Comparison of ENCODE assay signal across 35 cellular contexts in the genomic region with DNA sequence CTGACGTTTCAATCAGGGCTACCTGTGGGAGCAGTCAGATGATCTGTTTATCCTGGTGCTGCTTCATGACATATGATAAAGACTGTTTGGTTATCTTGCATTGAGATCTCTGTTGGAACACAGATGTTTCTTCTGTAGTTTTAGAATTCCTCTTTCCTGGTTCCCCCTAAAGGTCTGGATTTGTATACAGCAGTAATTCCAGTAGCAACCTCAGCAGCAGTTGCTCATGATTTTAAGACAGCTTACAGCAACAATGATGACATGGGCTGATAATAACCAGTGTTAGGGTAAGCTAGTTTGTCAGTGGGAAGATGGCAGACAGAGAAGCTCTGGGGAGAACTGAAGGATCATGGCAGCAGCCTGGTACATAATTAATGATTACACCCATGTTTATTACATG.
"Had no signal": no experiment of that assay in that cellular context is flagged by ENCODE, and none has a peak within 500 bp of the region (broad histone marks: within the 10 kb centered on the region; RNA-seq: fewer than 3 reads in every experiment).

No MANE protein-coding gene starts in this region.

- H3K4me3 Mint-ChIP-seq: activated B cell treated with CpG ODN at 0.5 μM for 24 hours; activated CD8-positive, alpha-beta T cell treated with anti-CD3 and anti-CD28 coated beads for 36 hours; activated naive CD4-positive, alpha-beta T cell treated with anti-CD3 and anti-CD28 coated beads for 36 hours; activated naive CD4-positive, alpha-beta T cell treated with anti-CD3 and anti-CD28 coated beads, Interleukin-2, amount 50 U/mL, for 24 hours; activated naive CD8-positive, alpha-beta T cell treated with anti-CD3 and anti-CD28 coated beads for 36 hours; activated naive CD8-positive, alpha-beta T cell treated with anti-CD3 and anti-CD28 coated beads, Interleukin-2, amount 50 U/mL, for 24 hours; activated T-cell treated with anti-CD3 and anti-CD28 coated beads, Interleukin-2, amount 50 U/mL, for 4 hours; activated T-helper 1 cell treated with anti-CD3 and anti-CD28 coated beads, Interleukin-12 subunit alpha, Interleukin-12 subunit beta, Interleukin-2, Interleukin-4 antibody, amounts not matched to agents 30 ng/mL and 10 ng/mL and 1 ng/mL, durations not matched to agents 14 hours and 24 hours and 36 hours; brain; T-helper 17 cell; T-helper 2 cell treated with Interferon-gamma antibody and Interleukin-4, amounts not matched to agents 5 μg/mL and 100 μg/mL, for 36 hours had no signal

- H3K36me3 ChIP-seq: adrenal gland, ascending aorta, breast epithelium, cardiac muscle cell, colonic mucosa, esophagus squamous epithelium, WERI-Rb-1 had no signal

- H3K27ac ChIP-seq: adrenal gland, ascending aorta, breast epithelium, cardiac muscle cell, colonic mucosa, epithelial cell of prostate, esophagus squamous epithelium, WERI-Rb-1 had no signal

- H3K27me3 Mint-ChIP-seq: activated B cell treated with CpG ODN at 0.5 μM for 24 hours; activated CD8-positive, alpha-beta T cell treated with anti-CD3 and anti-CD28 coated beads for 36 hours; activated naive CD4-positive, alpha-beta T cell treated with anti-CD3 and anti-CD28 coated beads, Interleukin-2, amount 50 U/mL, for 24 hours; activated naive CD8-positive, alpha-beta T cell treated with anti-CD3 and anti-CD28 coated beads for 36 hours; activated naive CD8-positive, alpha-beta T cell treated with anti-CD3 and anti-CD28 coated beads, Interleukin-2, amount 50 U/mL, for 24 hours; brain; T-helper 17 cell had no signal

- H3K4me1 Mint-ChIP-seq: activated B cell treated with CpG ODN at 0.5 μM for 24 hours; activated naive CD4-positive, alpha-beta T cell treated with anti-CD3 and anti-CD28 coated beads, Interleukin-2, amount 50 U/mL, for 24 hours; activated naive CD8-positive, alpha-beta T cell treated with anti-CD3 and anti-CD28 coated beads for 36 hours; activated naive CD8-positive, alpha-beta T cell treated with anti-CD3 and anti-CD28 coated beads, Interleukin-2, amount 50 U/mL, for 24 hours; T-helper 17 cell had no signal

- H3K9me3 Mint-ChIP-seq: activated T-helper 1 cell treated with anti-CD3 and anti-CD28 coated beads, Interleukin-12 subunit alpha, Interleukin-12 subunit beta, Interleukin-2, Interleukin-4 antibody, amounts not matched to agents 30 ng/mL and 10 ng/mL and 1 ng/mL, durations not matched to agents 14 hours and 24 hours and 36 hours; T-helper 2 cell treated with Interferon-gamma antibody and Interleukin-4, amounts not matched to agents 5 μg/mL and 100 μg/mL, for 36 hours had no signal

- FAIRE-seq: endometrium, endothelial cell of umbilical vein, frontal cortex had no signal

- H3K27me3 ChIP-seq: adrenal gland, ascending aorta, breast epithelium, cardiac muscle cell, colonic mucosa, esophagus squamous epithelium had no signal

- H3K9me3 ChIP-seq: adrenal gland, ascending aorta, breast epithelium, colonic mucosa, esophagus squamous epithelium had no signal

- H3K4me3 ChIP-seq: adrenal gland, ascending aorta, breast epithelium, cardiac muscle cell, colonic mucosa, esophagus squamous epithelium had no signal

- H3K27ac Mint-ChIP-seq: activated B cell treated with CpG ODN at 0.5 μM for 24 hours; activated CD8-positive, alpha-beta T cell treated with anti-CD3 and anti-CD28 coated beads for 36 hours; activated naive CD4-positive, alpha-beta T cell treated with anti-CD3 and anti-CD28 coated beads for 36 hours; activated naive CD4-positive, alpha-beta T cell treated with anti-CD3 and anti-CD28 coated beads, Interleukin-2, amount 50 U/mL, for 24 hours; activated naive CD8-positive, alpha-beta T cell treated with anti-CD3 and anti-CD28 coated beads for 36 hours; activated naive CD8-positive, alpha-beta T cell treated with anti-CD3 and anti-CD28 coated beads, Interleukin-2, amount 50 U/mL, for 24 hours; activated T-helper 1 cell treated with anti-CD3 and anti-CD28 coated beads, Interleukin-12 subunit alpha, Interleukin-12 subunit beta, Interleukin-2, Interleukin-4 antibody, amounts not matched to agents 30 ng/mL and 10 ng/mL and 1 ng/mL, durations not matched to agents 14 hours and 24 hours and 36 hours; activated T-helper 2 cell treated with anti-CD3 and anti-CD28 coated beads, Interferon-gamma antibody, Interleukin-2, Interleukin-4, amounts not matched to agents 10 μg/mL and 5 μg/mL and 100 μg/mL, durations not matched to agents 14 hours and 24 hours and 36 hours; T-helper 17 cell; T-helper 2 cell treated with Interferon-gamma antibody and Interleukin-4, amounts not matched to agents 5 μg/mL and 100 μg/mL, for 36 hours had no signal

- H3K36me3 Mint-ChIP-seq: activated naive CD4-positive, alpha-beta T cell treated with anti-CD3 and anti-CD28 coated beads, Interleukin-2, amount 50 U/mL, for 24 hours; activated naive CD8-positive, alpha-beta T cell treated with anti-CD3 and anti-CD28 coated beads for 36 hours; brain had no signal

- ATAC-seq: activated CD4-positive, CD25-positive, alpha-beta regulatory T cell treated with anti-CD3 and anti-CD28 coated beads, Interleukin-2, amount 50 U/mL, for 24 hours; activated CD8-positive, alpha-beta T cell treated with anti-CD3 and anti-CD28 coated beads for 36 hours; activated naive CD8-positive, alpha-beta T cell treated with anti-CD3 and anti-CD28 coated beads, Interleukin-2, amount 50 U/mL, for 24 hours; activated T-cell treated with anti-CD3 and anti-CD28 coated beads, Interleukin-2, amount 50 U/mL, for 4 hours; T-helper 17 cell had no signal

- DNase-seq: activated B cell treated with CpG ODN at 0.5 μM for 24 hours; activated CD4-positive, alpha-beta T cell treated with anti-CD3 and anti-CD28 coated beads for 48 hours; activated CD4-positive, alpha-beta T cell treated with anti-CD3 and anti-CD28 coated beads, Interleukin-2, amount 50 U/mL, for 1 hour; activated CD4-positive, alpha-beta T cell treated with anti-CD3 and anti-CD28 coated beads, Interleukin-2, amount 50 U/mL, for 48 hours; activated CD8-positive, alpha-beta memory T cell treated with anti-CD3 and anti-CD28 coated beads for 24 hours; activated CD8-positive, alpha-beta T cell treated with anti-CD3 and anti-CD28 coated beads for 36 hours; activated effector memory CD4-positive, alpha-beta T cell treated with anti-CD3 and anti-CD28 coated beads, Interleukin-2, amount 50 U/mL, for 16 hours; activated naive CD4-positive, alpha-beta T cell treated with anti-CD3 and anti-CD28 coated beads for 36 hours; activated naive CD8-positive, alpha-beta T cell treated with anti-CD3 and anti-CD28 coated beads for 36 hours; activated naive CD8-positive, alpha-beta T cell treated with anti-CD3 and anti-CD28 coated beads, Interleukin-2, amount 50 U/mL, for 24 hours; activated T-cell treated with anti-CD3 and anti-CD28 coated beads, Interleukin-2, amount 50 U/mL, for 4 hours; adrenal gland; central memory CD4-positive, alpha-beta T cell; cerebellar nuclear complex; colonic mucosa; effector CD8-positive, alpha-beta T cell; esophagus squamous epithelium; foreskin fibroblast; head of caudate nucleus; T-helper 17 cell; T1000; WERI-Rb-1 had no signal

- H3K4me1 ChIP-seq: adrenal gland, ascending aorta, breast epithelium, colonic mucosa, esophagus squamous epithelium had no signal
